Comparison of ENCODE assay signal across 7 cellular contexts in genomic region chr7:152471023-152471620, GRCh38. TPM values are rescaled to one million over a fixed set of nuclear protein-coding genes. Genes with fewer than 3 reads are reported as not detected.
A peak's percentile ranks its signal among the peaks of the same experiment; 100 is the strongest.
DNase-seq lines count a peak whose midpoint lies in the region; ATAC-seq and TF ChIP-seq lines count a peak whose summit lies in the region.
"Not testable (repeated sequence)": the region's sequence is repeated elsewhere in the genome, so short reads cannot be mapped to it uniquely, and the experiment has no call there.

No MANE protein-coding gene starts in this region.

- not testable (repeated sequence) for H3K27ac ChIP-seq in GM23248
- H3K27ac ChIP-seq in lower lobe of right lung = peak overlapping the region; percentile 7

- H3K9me2 ChIP-seq in GM23248 (ENCODE audit: insufficient read depth) = not testable (repeated sequence)

- not testable (repeated sequence) for H3K4me1 ChIP-seq in GM23248 (ENCODE audit: insufficient read depth); lower lobe of right lung
- peaks cover 18% of the 10 kb centered on the region for H3K4me1 ChIP-seq in adipocyte (ENCODE audit: control insufficient read depth, insufficient read depth, low read length)

- not testable (repeated sequence) for H4K20me1 ChIP-seq in GM23248 (ENCODE audit: insufficient read depth)

- 79 to 81% methylated on average over 8 of the region's 8 CpGs for WGBS in GM23248 (ENCODE audit: low coverage in 1 of 2, low lambda C conversion rate in 2 of 2, missing lambda C conversion rate in 2 of 2), 2 experiments

- not testable (repeated sequence) for H3K4me3 ChIP-seq in GM23248, lower lobe of right lung
- peak overlapping the region; percentile 73 for H3K4me3 ChIP-seq in adipocyte (ENCODE audit: low read length)

- 0 out of 2 replicates have a peak overlapping the region, but pooled peaks have one; percentile 62 for H2AFZ ChIP-seq in GM23248

- peak; percentile 20 for ATAC-seq in left lobe of liver
- not testable (repeated sequence) for ATAC-seq in lower lobe of right lung

- peaks cover 13 to 28% (median 23%) of the 10 kb centered on the region in 7 donors for H3K9me3 Mint-ChIP-seq in CD14-positive monocyte
- not testable (repeated sequence) for H3K9me3 Mint-ChIP-seq in MCF 10A (ENCODE audit: unreplicated experiment)

- peaks cover 18% of the 10 kb centered on the region for H3K4me1 Mint-ChIP-seq in CD14-positive monocyte
- H3K4me1 Mint-ChIP-seq in MCF 10A (ENCODE audit: insufficient read depth, unreplicated experiment) = peaks cover 12% of the 10 kb centered on the region

- not testable (repeated sequence) for DNase-seq in CD14-positive monocyte (ENCODE audit: low spot score); GM23248; adipocyte (ENCODE audit: low read depth); MCF 10A (ENCODE audit: unreplicated experiment); left lobe of liver (ENCODE audit: low spot score); lower lobe of right lung
- peak; percentile 69 for DNase-seq in posterior vena cava (ENCODE audit: low spot score)

- H3K4me3 Mint-ChIP-seq in CD14-positive monocyte (peak overlapping the region in 1 of 2 donors; percentile 78), MCF 10A (ENCODE audit: unreplicated experiment) (peak overlapping the region; percentile 47)

- not testable (repeated sequence) for TF ChIP-seq CTCF in CD14-positive monocyte (IDR thresholded peaks at IDR 0.05); MCF 10A (IDR thresholded peaks at IDR 0.05; ENCODE audit: unreplicated experiment); lower lobe of right lung (IDR thresholded peaks at IDR 0.05)

- POLR2A ChIA-PET in MCF 10A (lab: Yijun Ruan, JAX) = interaction anchor here (1.4 kb wide), 1 partner anchor 204 kb away, joined by 3 read pairs; no protein-coding TSS in a partner anchor

- H3K4me2 ChIP-seq in GM23248 (ENCODE audit: unreplicated experiment) = peak overlapping the region; percentile 31

- not testable (repeated sequence) for H3F3A ChIP-seq in GM23248 (ENCODE audit: insufficient read depth)

- CTCF ChIA-PET in MCF 10A (lab: Yijun Ruan, JAX) = interaction anchor here (0.6 kb wide), 2 partner anchors 117 to 366 kb away, joined by 3 to 5 read pairs; no protein-coding TSS in a partner anchor

- H3K79me2 ChIP-seq in GM23248 (ENCODE audit: insufficient read depth) = not testable (repeated sequence)

- in situ Hi-C loops in GM23248 (cut with MboI) = not testable (repeated sequence)

- not testable (repeated sequence) for H3K9me3 ChIP-seq in GM23248 (ENCODE audit: low read depth); adipocyte (ENCODE audit: control insufficient read depth, low read length); lower lobe of right lung

- H3K9ac ChIP-seq in GM23248 = not testable (repeated sequence)
- H3K9ac ChIP-seq in adipocyte (ENCODE audit: low read length) = peak overlapping the region; percentile 75

- not testable (repeated sequence) for BruUV-seq in MCF 10A (replicated peaks; lab: Mats Ljungman, UMichigan)

- H3K27ac Mint-ChIP-seq in CD14-positive monocyte = peak overlapping the region in 5 of 7 donors; percentile 2 to 69 (median 36)
- peak overlapping the region; percentile 22 for H3K27ac Mint-ChIP-seq in MCF 10A (ENCODE audit: low read depth, unreplicated experiment)

- H3K27me3 Mint-ChIP-seq in CD14-positive monocyte (ENCODE audit: low read depth in 3 of 3); MCF 10A (ENCODE audit: insufficient read depth, unreplicated experiment): not testable (repeated sequence)

- intact Hi-C loops in CD14-positive monocyte (cut with micrococcal nuclease); MCF 10A (cut with micrococcal nuclease); lower lobe of right lung (cut with DNase I); posterior vena cava (cut with DNase I): not testable (repeated sequence)

- not testable (repeated sequence) for H3K36me3 Mint-ChIP-seq in CD14-positive monocyte; MCF 10A (ENCODE audit: insufficient read depth, unreplicated experiment)

- H3K36me3 ChIP-seq in GM23248 (ENCODE audit: low read depth); adipocyte (ENCODE audit: control insufficient read depth, insufficient read depth, low read length, severe bottlenecking); lower lobe of right lung: not testable (repeated sequence)

- H3K27me3 ChIP-seq in GM23248 (replicated peaks; ENCODE audit: insufficient read depth); adipocyte (replicated peaks; ENCODE audit: control insufficient read depth, insufficient read depth, low read length); lower lobe of right lung (ENCODE audit: low read depth): not testable (repeated sequence)

RNA-seq across cellular contexts. Expression of gene KMT2C, which starts 35.3 kb away (rescaled TPM):
- polyA plus RNA-seq in CD14-positive monocyte = 1 to 10 TPM; 4.5 to 7.3 TPM
- 14.2 and 14.3 TPM in 2 replicates for total RNA-seq in GM23248 (2014; rRNA removed; shearing (Covaris generic))
- polyA plus RNA-seq in GM23248 (2016; fragmentation: Nextera tagmentation; extraction: Ambion mirVana) = 7.2 and 8.3 TPM in 2 replicates
- total RNA-seq in MCF 10A (2022) = 47.6 and 54.6 TPM in 2 replicates
- 34.5 TPM for total RNA-seq in left lobe of liver
- total RNA-seq in lower lobe of right lung = 101 TPM
- 10 to 100 TPM; 78.8 to 88.9 TPM for total RNA-seq in posterior vena cava
